Comparison of ENCODE assay signal across 2 cellular contexts in the genomic region with DNA sequence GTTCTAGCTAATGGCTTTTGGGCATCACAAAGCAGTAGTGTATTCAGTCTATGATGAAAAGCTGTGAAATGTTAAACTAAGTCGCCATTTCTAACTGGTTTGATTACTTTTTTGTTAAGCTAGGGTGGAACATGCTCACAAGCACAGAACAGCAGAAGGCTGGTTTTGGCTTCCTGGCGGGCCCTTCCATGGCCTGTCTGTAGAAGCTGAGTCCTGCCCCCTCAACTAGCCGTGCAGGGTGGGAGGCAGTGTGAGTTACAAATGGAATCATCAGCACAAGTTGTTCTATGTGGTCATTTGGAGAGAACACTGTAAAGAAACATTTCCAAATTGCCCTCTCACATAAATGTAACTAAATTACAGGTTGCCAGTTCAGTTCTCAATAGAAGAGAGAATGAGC.
TF ChIP-seq lines count a peak whose summit lies in the region.

No MANE protein-coding gene starts in this region.

TF ChIP-seq in neural cell, 6 proteins besides CTCF, POLR2A, EP300 and RAD21:
- no peak for TF ChIP-seq REST (IDR thresholded peaks at IDR 0.05; ENCODE audit: borderline replicate concordance)
- no peak for TF ChIP-seq SMC3 (conservative IDR thresholded peaks at IDR 0.05; ENCODE audit: poor library complexity)
- no peak for TF ChIP-seq MXI1 (conservative IDR thresholded peaks at IDR 0.05; ENCODE audit: poor library complexity, severe bottlenecking)
- TF ChIP-seq TAF1 (IDR thresholded peaks at IDR 0.05; ENCODE audit: low read depth), result no peak
- TF ChIP-seq POLR2AphosphoS5 (IDR thresholded peaks at IDR 0.05), result no peak
- TF ChIP-seq EZH2 (IDR thresholded peaks at IDR 0.05; ENCODE audit: borderline replicate concordance, insufficient read depth, low read length, poor library complexity, severe bottlenecking), result no peak

TF ChIP-seq in HepG2, 621 proteins besides CTCF, POLR2A, EP300 and RAD21:
- TF ChIP-seq ZBTB49 (CRISPR knock-in tag; IDR thresholded peaks at IDR 0.05; ENCODE audit: borderline replicate concordance) (no peak), ZNF775 (CRISPR knock-in tag; IDR thresholded peaks at IDR 0.05; ENCODE audit: borderline replicate concordance) (no peak), ZMYM2 (CRISPR knock-in tag; IDR thresholded peaks at IDR 0.05) (no peak), RARG (CRISPR knock-in tag; IDR thresholded peaks at IDR 0.05; ENCODE audit: low read depth) (no peak), SP5 (CRISPR knock-in tag; IDR thresholded peaks at IDR 0.05; ENCODE audit: borderline replicate concordance, low read depth) (no peak)
- TF ChIP-seq, protein P1, sequence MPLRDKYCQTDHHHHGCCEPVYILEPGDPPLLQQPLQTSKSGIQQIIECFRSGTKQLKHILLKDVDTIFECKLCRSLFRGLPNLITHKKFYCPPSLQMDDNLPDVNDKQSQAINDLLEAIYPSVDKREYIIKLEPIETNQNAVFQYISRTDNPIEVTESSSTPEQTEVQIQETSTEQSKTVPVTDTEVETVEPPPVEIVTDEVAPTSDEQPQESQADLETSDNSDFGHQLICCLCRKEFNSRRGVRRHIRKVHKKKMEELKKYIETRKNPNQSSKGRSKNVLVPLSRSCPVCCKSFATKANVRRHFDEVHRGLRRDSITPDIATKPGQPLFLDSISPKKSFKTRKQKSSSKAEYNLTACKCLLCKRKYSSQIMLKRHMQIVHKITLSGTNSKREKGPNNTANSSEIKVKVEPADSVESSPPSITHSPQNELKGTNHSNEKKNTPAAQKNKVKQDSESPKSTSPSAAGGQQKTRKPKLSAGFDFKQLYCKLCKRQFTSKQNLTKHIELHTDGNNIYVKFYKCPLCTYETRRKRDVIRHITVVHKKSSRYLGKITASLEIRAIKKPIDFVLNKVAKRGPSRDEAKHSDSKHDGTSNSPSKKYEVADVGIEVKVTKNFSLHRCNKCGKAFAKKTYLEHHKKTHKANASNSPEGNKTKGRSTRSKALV (CRISPR knock-in tag; IDR thresholded peaks at IDR 0.05), result no peak
